In genomic region chr5:19047277-19047676, GRCh38 we compare ENCODE assay signal across 19 cellular contexts.
DNase-seq lines count a peak whose midpoint lies in the region; ATAC-seq and TF ChIP-seq lines count a peak whose summit lies in the region.
"Had no signal": no experiment of that assay in that cellular context is flagged by ENCODE, and none has a peak within 500 bp of the region (broad histone marks: within the 10 kb centered on the region; RNA-seq: fewer than 3 reads in every experiment).

No MANE protein-coding gene starts in this region.

- H3F3A ChIP-seq in SU-DHL-6 (ENCODE audit: insufficient read depth) = no peaks in the 10 kb centered on the region

- H3K9me3 ChIP-seq in SU-DHL-6 (ENCODE audit: insufficient read depth, low read length) (no peaks in the 10 kb centered on the region), iPS DF 6.9 (ENCODE audit: control insufficient read depth, insufficient read depth, low read length) (no peaks in the 10 kb centered on the region), trophoblast cell (ENCODE audit: insufficient read depth, low read depth, low read length) (no peaks in the 10 kb centered on the region)
- H3K9me3 ChIP-seq: SJSA1 had no signal

- no peak overlapping the region for H3K27ac ChIP-seq in SU-DHL-6 (ENCODE audit: low read depth, low read length)
- H3K27ac ChIP-seq in iPS DF 6.9 (ENCODE audit: low read length) = no peak overlapping the region
- no peak overlapping the region for H3K27ac ChIP-seq in trophoblast cell (ENCODE audit: low read depth, low read length)
- H3K27ac ChIP-seq: GM23248, SJSA1 had no signal

- no peaks in the 10 kb centered on the region for H3K79me1 ChIP-seq in trophoblast cell (ENCODE audit: low read length)

- H4K8ac ChIP-seq in trophoblast cell (ENCODE audit: low read depth, low read length) = no peak overlapping the region

- WGBS in iPS DF 6.9 (ENCODE audit: insufficient coverage, insufficient read length) = no CpG with 5 or more reads among the region's 9 CpGs
- WGBS in trophoblast cell (ENCODE audit: extremely low coverage, insufficient coverage, insufficient read length) = no CpG with 5 or more reads among the region's 9 CpGs

- H3K4me2 ChIP-seq in SU-DHL-6 (ENCODE audit: low read depth, low read length, poor library complexity, severe bottlenecking) (no peak overlapping the region), trophoblast cell (ENCODE audit: low read length) (no peak overlapping the region)

- peak overlapping the region; percentile 34 for H2AFZ ChIP-seq in SU-DHL-6 (ENCODE audit: low read depth, low read length, severe bottlenecking)
- no peak overlapping the region for H2AFZ ChIP-seq in trophoblast cell (ENCODE audit: insufficient read depth, low read length, poor library complexity)
- H2AFZ ChIP-seq: GM23248 had no signal

- H4K12ac ChIP-seq in trophoblast cell (ENCODE audit: low read depth, low read length) = peak overlapping the region; percentile 75

- DNase-seq in NCI-H2227 (lab: John Stamatoyannopoulos, UW; ENCODE audit: unreplicated experiment) (peak; percentile 5), NCI-H2227 treated with DMSO at 0.1 percent for 48 hours (lab: John Stamatoyannopoulos, UW) (no peak), iPS DF 6.9 (ENCODE audit: low read depth, low spot score) (peak; percentile 29), trophoblast cell (no peak), NCI-H1694 (lab: John Stamatoyannopoulos, UW) (no peak)
- DNase-seq: 8988T; CD4-positive, alpha-beta memory T cell; GM23248; NCI-H1417; NCI-H526 treated with DMSO at 0.1 percent for 48 hours; NK-92 treated with Interleukin-12 subunit alpha and Interleukin-12 subunit beta, amount 100 ng/mL, for 24 hours; OCI-M1; RPMI8226; SW 1271 had no signal

- no peak for ATAC-seq in HG02610 (IDR thresholded peaks at IDR 0.05; ENCODE audit: unreplicated experiment)
- no peak for ATAC-seq in GM21390 (IDR thresholded peaks at IDR 0.05; ENCODE audit: unreplicated experiment)
- ATAC-seq: GM12878 had no signal

- H4K20me1 ChIP-seq in SU-DHL-6 (ENCODE audit: low read depth, low read length) = no peaks in the 10 kb centered on the region

- no peak overlapping the region for H3K23ac ChIP-seq in trophoblast cell (ENCODE audit: low read length)

- H3K4ac ChIP-seq in trophoblast cell (ENCODE audit: low read depth, low read length) = no peak overlapping the region

- H3K36me3 ChIP-seq in SU-DHL-6 (ENCODE audit: low read length) (0 out of 2 replicates have a peak, but pooled peaks cover 2% of the 10 kb centered on the region), iPS DF 6.9 (ENCODE audit: control insufficient read depth, insufficient read depth, low read length) (no peaks in the 10 kb centered on the region), trophoblast cell (ENCODE audit: control insufficient read depth in 1 of 2, insufficient read depth in 2 of 2, low read length in 2 of 2) (no peaks in the 10 kb centered on the region)
- H3K36me3 ChIP-seq: SJSA1 had no signal

- no peak overlapping the region for H4K91ac ChIP-seq in trophoblast cell (ENCODE audit: low read depth, low read length)

- H2BK120ac ChIP-seq in trophoblast cell (ENCODE audit: insufficient read depth, low read length, poor library complexity) = no peak overlapping the region

- H3K27me3 ChIP-seq in SU-DHL-6 (ENCODE audit: low read length) (no peaks in the 10 kb centered on the region), iPS DF 6.9 (ENCODE audit: control insufficient read depth, insufficient read depth, low read length) (no peaks in the 10 kb centered on the region), trophoblast cell (ENCODE audit: insufficient read depth, low read length) (no peaks in the 10 kb centered on the region)
- H3K27me3 ChIP-seq: SJSA1 had no signal

- no peak overlapping the region for H3K18ac ChIP-seq in trophoblast cell (ENCODE audit: low read length)

- H2BK5ac ChIP-seq in trophoblast cell (ENCODE audit: low read depth, low read length, poor library complexity) = no peak overlapping the region

- H3K4me1 ChIP-seq in iPS DF 6.9 (ENCODE audit: control insufficient read depth, insufficient read depth, low read length) = 0 out of 2 replicates have a peak, but pooled peaks cover 2% of the 10 kb centered on the region
- no peaks in the 10 kb centered on the region for H3K4me1 ChIP-seq in trophoblast cell (ENCODE audit: control insufficient read depth in 1 of 2, insufficient read depth in 2 of 2, low read length in 2 of 2)
- H3K4me1 ChIP-seq: SJSA1 had no signal

- H3K9ac ChIP-seq in SU-DHL-6 (ENCODE audit: low read length) = no peak overlapping the region
- no peak overlapping the region for H3K9ac ChIP-seq in trophoblast cell (ENCODE audit: low read length)
- H3K9ac ChIP-seq: GM23248 had no signal

- H3K79me2 ChIP-seq in SU-DHL-6 (ENCODE audit: insufficient read depth, low read length) (no peaks in the 10 kb centered on the region), trophoblast cell (ENCODE audit: control insufficient read depth, insufficient read depth, low read length, poor library complexity) (no peaks in the 10 kb centered on the region)

- no peak overlapping the region for H2BK12ac ChIP-seq in trophoblast cell (ENCODE audit: low read length)

- H3K4me3 ChIP-seq in SU-DHL-6 (ENCODE audit: insufficient read depth, low read length, poor library complexity, severe bottlenecking) = no peak overlapping the region
- H3K4me3 ChIP-seq in iPS DF 6.9 (ENCODE audit: low read length) = no peak overlapping the region
- H3K4me3 ChIP-seq in trophoblast cell (ENCODE audit: low read depth, low read length) = no peak overlapping the region
- H3K4me3 ChIP-seq: GM12878, GM23248, SJSA1 had no signal

- H3K9me2 ChIP-seq in SU-DHL-6 (replicated peaks; ENCODE audit: insufficient read depth, low read length) = no peaks in the 10 kb centered on the region

- H3K14ac ChIP-seq in trophoblast cell (ENCODE audit: low read length) = no peak overlapping the region

- H2AK5ac ChIP-seq in trophoblast cell (ENCODE audit: low read length) = no peak overlapping the region

- TF ChIP-seq CTCF in SU-DHL-6 (IDR thresholded peaks at IDR 0.05; ENCODE audit: insufficient read depth, low read length, poor library complexity, severe bottlenecking) = no peak

Comparison
In these comparisons a context has a peak if more than half of its experiments do, and no peak if none do; other contexts are left out.
1. DNase-seq: peak in NCI-H2227 (single experiment) and iPS DF 6.9 (single experiment); none in NCI-H2227 treated with DMSO at 0.1 percent for 48 hours (single experiment), trophoblast cell (0 of 2) and NCI-H1694 (single experiment).